ENCODE assay signal across 19 cellular contexts in the genomic region with DNA sequence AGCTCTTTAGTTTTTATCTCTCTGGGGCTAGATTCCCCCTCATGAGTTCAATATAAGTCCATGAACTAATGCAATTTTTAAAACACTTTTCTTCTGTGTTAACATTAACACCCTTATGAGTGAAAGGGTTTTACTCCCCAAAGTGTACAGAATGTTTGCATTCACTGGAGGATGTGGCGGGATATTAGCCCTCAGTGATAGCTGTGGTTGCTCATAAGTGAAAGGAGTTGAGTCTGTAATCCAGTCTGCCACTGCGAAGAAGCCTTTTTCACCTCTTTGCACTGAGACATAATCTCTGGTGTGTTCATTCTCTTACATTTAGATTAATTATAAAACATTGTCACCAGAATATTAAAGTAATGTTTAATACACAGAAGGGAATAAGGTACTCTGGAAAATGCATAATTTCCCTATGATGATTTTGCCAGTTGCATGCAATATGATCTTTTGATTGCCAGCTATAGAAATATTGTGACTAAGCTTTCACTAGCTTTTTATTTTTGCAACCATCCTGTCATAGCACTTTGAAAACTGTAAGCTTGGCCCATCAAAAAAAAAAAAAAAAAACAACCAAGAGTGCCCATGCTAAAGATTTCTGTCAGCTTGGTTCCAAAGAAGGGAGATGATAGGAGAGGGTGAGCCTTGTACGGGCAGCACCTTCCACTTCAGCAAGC.
DNase-seq lines count a peak whose midpoint lies in the region; ATAC-seq and TF ChIP-seq lines count a peak whose summit lies in the region.
"Had no signal": no experiment of that assay in that cellular context is flagged by ENCODE, and none has a peak within 500 bp of the region (broad histone marks: within the 10 kb centered on the region; RNA-seq: fewer than 3 reads in every experiment).

No MANE protein-coding gene starts in this region.

- no peaks in the 10 kb centered on the region for H3K9me2 ChIP-seq in Karpas-422 (replicated peaks; ENCODE audit: insufficient read depth, low read length)

- no peaks in the 10 kb centered on the region for H3K9me3 Mint-ChIP-seq in natural killer cell
- no peaks in the 10 kb centered on the region for H3K9me3 Mint-ChIP-seq in natural killer cell treated with Interleukin-12 subunit alpha and Interleukin-12 subunit beta and Interleukin-15 and Interleukin-18, amount 100 ng/mL, for 72 hours
- no peaks in the 10 kb centered on the region for H3K9me3 Mint-ChIP-seq in activated T-helper 17 cell treated with anti-CD3 and anti-CD28 coated beads, Interleukin-2, amount 50 U/mL, for 72 hours
- H3K9me3 Mint-ChIP-seq: activated naive CD4-positive, alpha-beta T cell treated with anti-CD3 and anti-CD28 coated beads, Interleukin-2, amount 50 U/mL, for 72 hours had no signal

- peak overlapping the region in 1 of 2 donors; percentile 48 for H3K27ac Mint-ChIP-seq in natural killer cell
- H3K27ac Mint-ChIP-seq in natural killer cell treated with Interleukin-12 subunit alpha and Interleukin-12 subunit beta and Interleukin-15 and Interleukin-18, amount 100 ng/mL, for 72 hours, result no peak overlapping the region
- H3K27ac Mint-ChIP-seq in activated T-helper 17 cell treated with anti-CD3 and anti-CD28 coated beads, Interleukin-2, amount 50 U/mL, for 72 hours, result no peak overlapping the region
- H3K27ac Mint-ChIP-seq: activated naive CD4-positive, alpha-beta T cell treated with anti-CD3 and anti-CD28 coated beads, Interleukin-2, amount 50 U/mL, for 72 hours had no signal

- ATAC-seq in natural killer cell (peak in 2 of 3 donors; percentile 43 to 68), HG02852 (IDR thresholded peaks at IDR 0.05; ENCODE audit: unreplicated experiment) (peak; percentile 32), GM19397 (IDR thresholded peaks at IDR 0.05; ENCODE audit: unreplicated experiment) (no peak)
- no peak for ATAC-seq in natural killer cell treated with Interleukin-12 subunit alpha and Interleukin-12 subunit beta and Interleukin-15 and Interleukin-18, amount 100 ng/mL, for 72 hours
- ATAC-seq in activated T-helper 17 cell treated with anti-CD3 and anti-CD28 coated beads, Interleukin-2, amount 50 U/mL, for 72 hours (replicated peaks), result no peak
- ATAC-seq: activated naive CD4-positive, alpha-beta T cell treated with anti-CD3 and anti-CD28 coated beads, Interleukin-2, amount 50 U/mL, for 72 hours had no signal

- peak overlapping the region; percentile 38 for H3K4me3 Mint-ChIP-seq in natural killer cell
- no peak overlapping the region for H3K4me3 Mint-ChIP-seq in natural killer cell treated with Interleukin-12 subunit alpha and Interleukin-12 subunit beta and Interleukin-15 and Interleukin-18, amount 100 ng/mL, for 72 hours
- no peak overlapping the region for H3K4me3 Mint-ChIP-seq in activated T-helper 17 cell treated with anti-CD3 and anti-CD28 coated beads, Interleukin-2, amount 50 U/mL, for 72 hours

- H3K4me1 ChIP-seq in Karpas-422 (ENCODE audit: low read length), result peaks cover 55% of the 10 kb centered on the region
- H3K4me1 ChIP-seq: testis had no signal

- no peaks in the 10 kb centered on the region for H3K36me3 Mint-ChIP-seq in natural killer cell
- no peaks in the 10 kb centered on the region for H3K36me3 Mint-ChIP-seq in natural killer cell treated with Interleukin-12 subunit alpha and Interleukin-12 subunit beta and Interleukin-15 and Interleukin-18, amount 100 ng/mL, for 72 hours
- H3K36me3 Mint-ChIP-seq in activated T-helper 17 cell treated with anti-CD3 and anti-CD28 coated beads, Interleukin-2, amount 50 U/mL, for 72 hours (ENCODE audit: low read depth), result no peaks in the 10 kb centered on the region
- H3K36me3 Mint-ChIP-seq: activated naive CD4-positive, alpha-beta T cell treated with anti-CD3 and anti-CD28 coated beads, Interleukin-2, amount 50 U/mL, for 72 hours had no signal

- peaks cover 0 to 13% of the 10 kb centered on the region in 2 donors for H3K27me3 Mint-ChIP-seq in natural killer cell (ENCODE audit: low read depth in 2 of 2)
- peaks cover 7% of the 10 kb centered on the region in 2 donors for H3K27me3 Mint-ChIP-seq in natural killer cell treated with Interleukin-12 subunit alpha and Interleukin-12 subunit beta and Interleukin-15 and Interleukin-18, amount 100 ng/mL, for 72 hours
- peaks cover 3% of the 10 kb centered on the region for H3K27me3 Mint-ChIP-seq in activated T-helper 17 cell treated with anti-CD3 and anti-CD28 coated beads, Interleukin-2, amount 50 U/mL, for 72 hours

- peak overlapping the region; percentile 66 for H3K4me2 ChIP-seq in Karpas-422 (ENCODE audit: low read depth, low read length, poor library complexity, severe bottlenecking)

- intact Hi-C loops in natural killer cell (cut with micrococcal nuclease), result no loop called here

- no peaks in the 10 kb centered on the region for H3K36me3 ChIP-seq in Karpas-422 (ENCODE audit: insufficient read depth, low read length)
- H3K36me3 ChIP-seq: cardiac muscle cell, ovary, WERI-Rb-1 had no signal

- peak overlapping the region; percentile 41 for H2AFZ ChIP-seq in Karpas-422 (ENCODE audit: low read length)
- H2AFZ ChIP-seq: GM23248 had no signal

- TF ChIP-seq CTCF in natural killer cell (IDR thresholded peaks at IDR 0.05), result no peak

- DNase-seq in natural killer cell (no peak), Karpas-422 (no peak), NCI-H2081 (lab: John Stamatoyannopoulos, UW) (no peak)
- no peak for DNase-seq in natural killer cell treated with Interleukin-12 subunit alpha and Interleukin-12 subunit beta and Interleukin-15 and Interleukin-18, amount 100 ng/mL, for 72 hours (ENCODE audit: low spot score)
- DNase-seq in stimulated activated CD4-positive, alpha-beta T cell treated with anti-CD3 and anti-CD28 coated beads, Interleukin-12 subunit alpha, Interleukin-12 subunit beta, amount 100 ng/mL, for 4 hours, result no peak
- DNase-seq: activated CD8-positive, alpha-beta memory T cell treated with anti-CD3 and anti-CD28 coated beads, Interleukin-2, amount 50 U/mL, for 48 hours; COR-L47; mesenchymal stem cell; NCI-H1105; NCI-H345; ovary had no signal

- H3K4me1 Mint-ChIP-seq in natural killer cell, result peaks cover 10 to 21% of the 10 kb centered on the region in 2 donors
- H3K4me1 Mint-ChIP-seq in natural killer cell treated with Interleukin-12 subunit alpha and Interleukin-12 subunit beta and Interleukin-15 and Interleukin-18, amount 100 ng/mL, for 72 hours (ENCODE audit: low read depth in 2 of 2), result peaks cover 6 to 14% of the 10 kb centered on the region in 2 donors
- H3K4me1 Mint-ChIP-seq in activated T-helper 17 cell treated with anti-CD3 and anti-CD28 coated beads, Interleukin-2, amount 50 U/mL, for 72 hours, result no peaks in the 10 kb centered on the region

- peak overlapping the region; percentile 50 for H3K4me3 ChIP-seq in Karpas-422 (ENCODE audit: low read length)
- H3K4me3 ChIP-seq: cardiac muscle cell, GM23248, ovary, testis had no signal

- H3K9ac ChIP-seq in Karpas-422 (ENCODE audit: low read length), result peak overlapping the region; percentile 66
- H3K9ac ChIP-seq: GM23248 had no signal

- no peaks in the 10 kb centered on the region for H3K27me3 ChIP-seq in Karpas-422 (ENCODE audit: low read length)
- H3K27me3 ChIP-seq: cardiac muscle cell, ovary, testis had no signal

- H3K27ac ChIP-seq in Karpas-422 (ENCODE audit: low read length), result peak overlapping the region; percentile 67
- H3K27ac ChIP-seq: cardiac muscle cell, GM23248, ovary, testis, WERI-Rb-1 had no signal

- no peaks in the 10 kb centered on the region for H3K9me3 ChIP-seq in Karpas-422 (ENCODE audit: low read length)
- H3K9me3 ChIP-seq: ovary, testis had no signal

- no peaks in the 10 kb centered on the region for H4K20me1 ChIP-seq in Karpas-422 (ENCODE audit: insufficient read depth, low read depth, low read length)

- no peaks in the 10 kb centered on the region for H3K79me2 ChIP-seq in Karpas-422 (ENCODE audit: low read length)

Comparison
In these comparisons a context has a peak if more than half of its experiments do, and no peak if none do; other contexts are left out.
1. ATAC-seq: peak in natural killer cell (2 of 3) and HG02852 (single experiment); none in natural killer cell treated with Interleukin-12 subunit alpha and Interleukin-12 subunit beta and Interleukin-15 and Interleukin-18, amount 100 ng/mL, for 72 hours (0 of 2), activated T-helper 17 cell treated with anti-CD3 and anti-CD28 coated beads, Interleukin-2, amount 50 U/mL, for 72 hours (single experiment) and GM19397 (single experiment).